Comparison of ENCODE assay signal across 8 cellular contexts in the genomic region with DNA sequence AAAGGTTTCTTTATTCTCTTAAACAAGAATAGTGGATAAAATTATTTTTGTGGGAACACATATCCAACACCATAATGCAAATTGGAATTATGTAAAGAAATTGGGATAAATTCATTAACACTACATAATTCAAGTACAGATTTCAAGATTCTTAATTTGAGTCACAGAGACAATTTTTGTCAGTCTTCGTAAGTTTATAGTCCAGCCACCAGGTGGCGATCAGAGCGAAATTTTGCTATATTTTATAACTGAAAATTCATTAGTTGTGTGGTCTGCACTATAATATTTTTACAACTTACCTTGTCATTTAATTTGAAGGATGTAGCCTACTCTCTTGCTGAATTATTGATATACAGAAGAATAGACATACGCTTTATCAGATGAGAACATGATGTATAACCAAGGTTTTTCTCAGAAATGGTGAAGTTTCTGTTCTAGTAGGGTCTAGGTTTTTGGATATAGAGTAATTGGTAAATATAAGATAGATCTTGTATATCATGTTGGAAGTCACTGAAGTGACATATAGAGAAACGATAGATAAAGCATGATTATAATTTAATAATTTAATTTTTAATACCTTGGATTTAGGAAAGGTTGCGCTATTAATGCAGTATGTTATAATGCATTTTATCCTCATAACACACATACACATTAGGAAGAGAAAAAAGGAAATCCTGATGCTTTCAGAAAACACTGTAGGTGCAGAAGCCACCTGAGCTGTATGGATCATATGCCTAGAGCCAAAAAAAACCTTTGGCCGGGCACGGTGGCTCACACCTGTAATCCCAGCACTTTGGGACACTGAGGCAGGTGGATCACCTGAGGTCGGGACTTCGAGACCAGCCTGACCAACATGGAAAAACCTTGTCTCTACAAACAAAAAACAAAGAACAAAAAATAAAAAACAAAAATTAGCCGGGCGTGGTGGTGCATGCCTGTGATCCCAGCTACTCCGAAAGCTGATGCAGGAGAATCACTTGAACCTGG. TPM values are rescaled to one million over a fixed set of nuclear protein-coding genes. Genes with fewer than 3 reads are reported as not detected.
DNase-seq lines count a peak whose midpoint lies in the region; ATAC-seq, FAIRE-seq and TF ChIP-seq lines count a peak whose summit lies in the region.

No MANE protein-coding gene starts in this region.

- no peak overlapping the region for H3K27ac ChIP-seq in left ventricle myocardium inferior (replicated peaks)

- H3K9me3 Mint-ChIP-seq in stimulated activated memory B cell treated with anti-CD40 and anti-IgM and Interleukin-4, amounts not matched to agents 10 μg/mL and 1 μg/mL and 100 μg/mL, for 72 hours: no peaks in the 10 kb centered on the region

- H3K4me3 ChIP-seq in left ventricle myocardium inferior: no peak overlapping the region

- H3K27me3 ChIP-seq in left ventricle myocardium inferior (ENCODE audit: low read depth): no peaks in the 10 kb centered on the region

- no peaks in the 10 kb centered on the region for H3K4me1 Mint-ChIP-seq in stimulated activated memory B cell treated with anti-CD40 and anti-IgM and Interleukin-4, amounts not matched to agents 10 μg/mL and 1 μg/mL and 100 μg/mL, for 72 hours

- no peak for DNase-seq in D721Med (ENCODE audit: insufficient read length, low spot score)
- DNase-seq in NCI-H774 (lab: John Stamatoyannopoulos, UW): peak; percentile 21
- DNase-seq in activated gamma-delta T cell treated with anti-CD3 and anti-CD28 coated beads, Interleukin-2, amount 50 U/mL, for 16 hours (ENCODE audit: low read depth): peak; percentile 15
- DNase-seq in left ventricle myocardium inferior: no peak
- peak; percentile 1 for DNase-seq in stimulated activated CD4-positive, alpha-beta T cell treated with anti-CD3 and anti-CD28 coated beads, Interleukin-1b, Interleukin-23, amount 100 ng/mL, for 48 hours

- H3K4me1 ChIP-seq in left ventricle myocardium inferior: peaks cover 43% of the 10 kb centered on the region

- FAIRE-seq in D721Med (lab: Jason Lieb, UNC): peak; percentile 80

- no peaks in the 10 kb centered on the region for H3K36me3 Mint-ChIP-seq in stimulated activated memory B cell treated with anti-CD40 and anti-IgM and Interleukin-4, amounts not matched to agents 10 μg/mL and 1 μg/mL and 100 μg/mL, for 72 hours

- H3K27ac Mint-ChIP-seq in stimulated activated memory B cell treated with anti-CD40 and anti-IgM and Interleukin-4, amounts not matched to agents 10 μg/mL and 1 μg/mL and 100 μg/mL, for 72 hours: no peak overlapping the region

- intact Hi-C loops in left ventricle myocardium inferior (cut with micrococcal nuclease): loop anchor here (2.0 to 5.0 kb wide), 2 partner anchors 110 to 358 kb away; no protein-coding TSS in a partner anchor

- TF ChIP-seq CTCF in D721Med (IDR thresholded peaks at IDR 0.05; ENCODE audit: insufficient read depth, missing control alignments): peak; percentile 60
- peak; percentile 78 for TF ChIP-seq CTCF in left ventricle myocardium inferior (IDR thresholded peaks at IDR 0.05; ENCODE audit: borderline replicate concordance)

- no peaks in the 10 kb centered on the region for H3K9me3 ChIP-seq in left ventricle myocardium inferior (replicated peaks)

- no peak overlapping the region for H3K4me3 Mint-ChIP-seq in stimulated activated memory B cell treated with anti-CD40 and anti-IgM and Interleukin-4, amounts not matched to agents 10 μg/mL and 1 μg/mL and 100 μg/mL, for 72 hours

- no peaks in the 10 kb centered on the region for H3K27me3 Mint-ChIP-seq in stimulated activated memory B cell treated with anti-CD40 and anti-IgM and Interleukin-4, amounts not matched to agents 10 μg/mL and 1 μg/mL and 100 μg/mL, for 72 hours

- H3K36me3 ChIP-seq in left ventricle myocardium inferior: no peaks in the 10 kb centered on the region

- ATAC-seq in GM21529 (IDR thresholded peaks at IDR 0.05; ENCODE audit: unreplicated experiment) (peak; percentile 62), HG03139 (IDR thresholded peaks at IDR 0.05; ENCODE audit: unreplicated experiment) (no peak)
- ATAC-seq in stimulated activated memory B cell treated with anti-CD40 and anti-IgM and Interleukin-4, amounts not matched to agents 10 μg/mL and 1 μg/mL and 100 μg/mL, for 72 hours: no peak

RNA-seq across cellular contexts. Expression of gene PLSCR4, which starts 31.7 kb away (rescaled TPM):
- total RNA-seq in left ventricle myocardium inferior: 12.1 TPM

RNA-seq across cellular contexts. Expression of gene PLOD2, which starts 58.2 kb away (rescaled TPM):
- total RNA-seq in left ventricle myocardium inferior: 21.1 TPM

Comparison
In these comparisons a context has a peak if more than half of its experiments do, and no peak if none do; other contexts are left out.
1. DNase-seq: peak in NCI-H774 (single experiment), activated gamma-delta T cell treated with anti-CD3 and anti-CD28 coated beads, Interleukin-2, amount 50 U/mL, for 16 hours (single experiment) and stimulated activated CD4-positive, alpha-beta T cell treated with anti-CD3 and anti-CD28 coated beads, Interleukin-1b, Interleukin-23, amount 100 ng/mL, for 48 hours (single experiment); none in D721Med (single experiment) and left ventricle myocardium inferior (single experiment).